In genomic region chr3:114649331-114649730, GRCh38 we compare ENCODE assay signal across 13 cellular contexts.
A peak's percentile ranks its signal among the peaks of the same experiment; 100 is the strongest.
DNase-seq lines count a peak whose midpoint lies in the region; ATAC-seq and TF ChIP-seq lines count a peak whose summit lies in the region.
"Had no signal": no experiment of that assay in that cellular context is flagged by ENCODE, and none has a peak within 500 bp of the region (broad histone marks: within the 10 kb centered on the region; RNA-seq: fewer than 3 reads in every experiment).

No MANE protein-coding gene starts in this region.

- H3K56ac ChIP-seq in IMR-90 (ENCODE audit: extremely low read depth, insufficient read depth, low read length) = no peak overlapping the region

- H3K23ac ChIP-seq in IMR-90 (ENCODE audit: low read depth, low read length) = no peak overlapping the region
- no peak overlapping the region for H3K23ac ChIP-seq in mesenchymal stem cell (ENCODE audit: low read length in 2 of 2)

- H4K20me1 ChIP-seq in IMR-90 (ENCODE audit: insufficient read depth, low read length) = no peaks in the 10 kb centered on the region
- H4K20me1 ChIP-seq in mammary epithelial cell (ENCODE audit: insufficient read depth, low read length) = no peaks in the 10 kb centered on the region

- H3K9me3 ChIP-seq in IMR-90 (ENCODE audit: control insufficient read depth, insufficient read depth, low read length) (no peaks in the 10 kb centered on the region), mammary epithelial cell (replicated peaks; ENCODE audit: insufficient read depth, low read length) (no peaks in the 10 kb centered on the region), mesenchymal stem cell (ENCODE audit: control insufficient read depth, low read length) (no peaks in the 10 kb centered on the region), esophagus muscularis mucosa (no peaks in the 10 kb centered on the region)
- H3K9me3 ChIP-seq: spleen had no signal

- peaks cover 10% of the 10 kb centered on the region for H3K4me1 Mint-ChIP-seq in activated CD4-positive, alpha-beta T cell treated with anti-CD3 and anti-CD28 coated beads for 36 hours

- H3K36me3 Mint-ChIP-seq in activated CD4-positive, alpha-beta T cell treated with anti-CD3 and anti-CD28 coated beads for 36 hours (ENCODE audit: low read depth) = peaks cover 10% of the 10 kb centered on the region

- no peaks in the 10 kb centered on the region for H3K36me3 ChIP-seq in IMR-90 (ENCODE audit: control insufficient read depth, insufficient read depth, low read length)
- no peaks in the 10 kb centered on the region for H3K36me3 ChIP-seq in mammary epithelial cell (ENCODE audit: insufficient read depth, low read length)
- H3K36me3 ChIP-seq in mesenchymal stem cell (ENCODE audit: control insufficient read depth in 1 of 2, insufficient read depth in 2 of 2, low read depth in 1 of 2, low read length in 2 of 2) = no peaks in the 10 kb centered on the region
- no peaks in the 10 kb centered on the region for H3K36me3 ChIP-seq in esophagus muscularis mucosa
- H3K36me3 ChIP-seq: adrenal gland, spleen had no signal

- no peaks in the 10 kb centered on the region for H3K9me3 Mint-ChIP-seq in activated CD4-positive, alpha-beta T cell treated with anti-CD3 and anti-CD28 coated beads for 36 hours (ENCODE audit: low read depth)

- H3K4me2 ChIP-seq in IMR-90 (ENCODE audit: low read depth, low read length) (no peak overlapping the region), mammary epithelial cell (ENCODE audit: insufficient read depth, low read depth, low read length) (peak overlapping the region; percentile 53), mesenchymal stem cell (ENCODE audit: low read length, poor library complexity, severe bottlenecking) (no peak overlapping the region)

- H3K27me3 ChIP-seq in IMR-90 (ENCODE audit: control insufficient read depth, insufficient read depth, low read length) (no peaks in the 10 kb centered on the region), mammary epithelial cell (ENCODE audit: insufficient read depth, low read length) (no peaks in the 10 kb centered on the region), mesenchymal stem cell (ENCODE audit: control insufficient read depth in 1 of 2, insufficient read depth in 1 of 2, low read length in 2 of 2) (no peaks in the 10 kb centered on the region), esophagus muscularis mucosa (no peaks in the 10 kb centered on the region)
- H3K27me3 ChIP-seq: adrenal gland, spleen had no signal

- TF ChIP-seq EP300 in esophagus muscularis mucosa (IDR thresholded peaks at IDR 0.05) = no peak

- no peak overlapping the region for H2AFZ ChIP-seq in IMR-90 (replicated peaks; ENCODE audit: low read length, poor library complexity)
- H2AFZ ChIP-seq in mammary epithelial cell (ENCODE audit: low read depth, low read length) = no peak overlapping the region
- no peak overlapping the region for H2AFZ ChIP-seq in mesenchymal stem cell (ENCODE audit: low read depth, low read length)

- H2BK5ac ChIP-seq in IMR-90 (ENCODE audit: low read depth, low read length, poor library complexity, severe bottlenecking) (no peak overlapping the region), mesenchymal stem cell (ENCODE audit: low read depth, low read length, poor library complexity, severe bottlenecking) (no peak overlapping the region)

- H3K4me3 ChIP-seq in IMR-90 (ENCODE audit: insufficient read depth, low read depth, low read length) (no peak overlapping the region), mammary epithelial cell (replicated peaks in 1 of 3; ENCODE audit: insufficient read depth in 1 of 3, low read depth in 2 of 3, low read length in 3 of 3) (no peak overlapping the region), mesenchymal stem cell (ENCODE audit: insufficient read depth in 1 of 2, low read depth in 1 of 2, low read length in 2 of 2) (no peak overlapping the region), esophagus muscularis mucosa (no peak overlapping the region)
- H3K4me3 ChIP-seq: adrenal gland, spleen had no signal

- CTCF ChIA-PET in IMR-90 (lab: Yijun Ruan, JAX) (no interaction called here), mammary epithelial cell (lab: Charles Lee; ENCODE audit: low non-redundant PET) (no interaction called here)
- CTCF ChIA-PET in activated CD4-positive, alpha-beta T cell treated with anti-CD3 and anti-CD28 coated beads for 36 hours (lab: Charles Lee) = no interaction called here

- no peak overlapping the region for H3K27ac Mint-ChIP-seq in activated CD4-positive, alpha-beta T cell treated with anti-CD3 and anti-CD28 coated beads for 36 hours

- H4K8ac ChIP-seq in IMR-90 (ENCODE audit: low read depth in 2 of 2, low read length in 2 of 2) = no peak overlapping the region
- H4K8ac ChIP-seq in mesenchymal stem cell (ENCODE audit: low read length) = no peak overlapping the region

- intact Hi-C loops in IMR-90 (cut with micrococcal nuclease) = no loop called here
- intact Hi-C loops in mammary epithelial cell (cut with micrococcal nuclease) = loop anchor here (10.0 kb wide), 1 partner anchor 105 kb away; no protein-coding TSS in a partner anchor
- intact Hi-C loops in activated CD4-positive, alpha-beta T cell treated with anti-CD3 and anti-CD28 coated beads for 36 hours (cut with DNase I, micrococcal nuclease) = no loop called here
- intact Hi-C loops in esophagus muscularis mucosa (cut with DNase I) = no loop called here

- dilution Hi-C loops in IMR-90 (cut with HindIII; ENCODE audit: low sequenced_read_pairs, unreplicated experiment) = no loop called here
- dilution Hi-C loops in mammary epithelial cell (cut with HindIII; ENCODE audit: low sequenced_read_pairs) = no loop called here

- H3K4me3 Mint-ChIP-seq in activated CD4-positive, alpha-beta T cell treated with anti-CD3 and anti-CD28 coated beads for 36 hours = no peak overlapping the region
- H3K4me3 Mint-ChIP-seq: naive B cell had no signal

- H2AK5ac ChIP-seq in IMR-90 (ENCODE audit: low read depth, low read length) (no peak overlapping the region), mesenchymal stem cell (ENCODE audit: low read length, severe bottlenecking) (no peak overlapping the region)

- H3K14ac ChIP-seq in IMR-90 (replicated peaks; ENCODE audit: low read depth, low read length) (no peak overlapping the region), mesenchymal stem cell (ENCODE audit: low read length in 2 of 2) (no peak overlapping the region)

- POLR2A ChIA-PET in IMR-90 (lab: Charles Lee; ENCODE audit: unreplicated experiment) = no interaction called here
- POLR2A ChIA-PET in activated CD4-positive, alpha-beta T cell treated with anti-CD3 and anti-CD28 coated beads for 36 hours (lab: Charles Lee) = no interaction called here

- in situ Hi-C loops in IMR-90 (cut with MboI; ENCODE audit: low sequenced_read_pairs) (no loop called here), mammary epithelial cell (cut with MboI; ENCODE audit: low sequenced_read_pairs in 2 of 2) (no loop called here)

- TF ChIP-seq CTCF in IMR-90 (conservative IDR thresholded peaks at IDR 0.05; ENCODE audit: low read depth, low read length) (no peak), mammary epithelial cell (conservative IDR thresholded peaks at IDR 0.05 in 1 of 2, IDR thresholded peaks at IDR 0.05 in 1 of 2; ENCODE audit: extremely low read depth in 1 of 2, insufficient read depth in 1 of 2, low read depth in 1 of 2, low read length in 2 of 2) (no peak), esophagus muscularis mucosa (IDR thresholded peaks at IDR 0.05) (no peak)

- BruUV-seq in IMR-90 (replicated peaks; lab: Mats Ljungman, UMichigan) (no TSS peak), mammary epithelial cell (replicated peaks; lab: Mats Ljungman, UMichigan) (no TSS peak)

- H4K91ac ChIP-seq in IMR-90 (ENCODE audit: insufficient read depth, low read depth, low read length) = no peak overlapping the region
- H4K91ac ChIP-seq in mesenchymal stem cell (ENCODE audit: low read length) = no peak overlapping the region

- H3K4me1 ChIP-seq in IMR-90 (ENCODE audit: control insufficient read depth, insufficient read depth, low read length) (peaks cover 2% of the 10 kb centered on the region; the same call in 1 of the 2 replicates), mammary epithelial cell (ENCODE audit: insufficient read depth, low read length) (peaks cover 29% of the 10 kb centered on the region), mesenchymal stem cell (ENCODE audit: control insufficient read depth, insufficient read depth, low read depth, low read length) (no peaks in the 10 kb centered on the region), esophagus muscularis mucosa (peaks cover 4 to 30% (median 26%) of the 10 kb centered on the region in 4 donors)

- no peak overlapping the region for H3K18ac ChIP-seq in IMR-90 (ENCODE audit: low read depth, low read length)
- no peak overlapping the region for H3K18ac ChIP-seq in mesenchymal stem cell (ENCODE audit: low read depth in 1 of 2, low read length in 2 of 2)

- H2AK9ac ChIP-seq in IMR-90 (replicated peaks; ENCODE audit: low read depth, low read length, poor library complexity) = no peak overlapping the region

- peak; percentile 89 for DNase-seq in ELR (ENCODE audit: low read depth)
- peak; percentile 54 for DNase-seq in IMR-90
- peak; percentile 85 for DNase-seq in mammary epithelial cell
- DNase-seq in mesenchymal stem cell = peak; percentile 26
- DNase-seq in occipital lobe (lab: John Stamatoyannopoulos, UW) = no peak
- no peak for DNase-seq in activated CD4-positive, alpha-beta T cell treated with anti-CD3 and anti-CD28 coated beads for 36 hours
- DNase-seq in esophagus muscularis mucosa (ENCODE audit: extremely low spot score) = no peak
- DNase-seq: adrenal gland; effector memory CD4-positive, alpha-beta T cell; naive B cell; NCI-H187; spleen had no signal

- H3K27ac ChIP-seq in IMR-90 (ENCODE audit: insufficient read depth, low read length) = no peak overlapping the region
- peak overlapping the region; percentile 95 for H3K27ac ChIP-seq in mammary epithelial cell (ENCODE audit: insufficient read depth, low read depth, low read length)
- peak overlapping the region; percentile 32 for H3K27ac ChIP-seq in mesenchymal stem cell (ENCODE audit: low read length, poor library complexity, severe bottlenecking)
- no peak overlapping the region for H3K27ac ChIP-seq in esophagus muscularis mucosa (replicated peaks in 1 of 4)
- H3K27ac ChIP-seq: spleen had no signal

- no peaks in the 10 kb centered on the region for H3K27me3 Mint-ChIP-seq in activated CD4-positive, alpha-beta T cell treated with anti-CD3 and anti-CD28 coated beads for 36 hours
- H3K27me3 Mint-ChIP-seq: naive B cell had no signal

- H2BK15ac ChIP-seq in IMR-90 (ENCODE audit: low read depth, low read length) = no peak overlapping the region
- no peak overlapping the region for H2BK15ac ChIP-seq in mesenchymal stem cell (ENCODE audit: low read depth, poor library complexity, severe bottlenecking)

- no peak overlapping the region for H3K4ac ChIP-seq in IMR-90 (ENCODE audit: low read depth, low read length)
- no peak overlapping the region for H3K4ac ChIP-seq in mesenchymal stem cell (ENCODE audit: low read depth in 1 of 2, low read length in 2 of 2)

- no peak for TF ChIP-seq RAD21 in IMR-90 (IDR thresholded peaks at IDR 0.05; ENCODE audit: low read length)

- no peak for TF ChIP-seq POLR2A in IMR-90 (IDR thresholded peaks at IDR 0.05; ENCODE audit: low read depth, low read length)
- no peak for TF ChIP-seq POLR2A in esophagus muscularis mucosa (IDR thresholded peaks at IDR 0.05; ENCODE audit: low read depth)

- no peaks in the 10 kb centered on the region for H3K79me1 ChIP-seq in IMR-90 (ENCODE audit: low read depth in 1 of 2, low read length in 2 of 2)
- no peaks in the 10 kb centered on the region for H3K79me1 ChIP-seq in mesenchymal stem cell (replicated peaks; ENCODE audit: low read length, poor library complexity, severe bottlenecking)

- no peaks in the 10 kb centered on the region for H3K79me2 ChIP-seq in mammary epithelial cell (ENCODE audit: insufficient read depth, low read length)

- H3K9ac ChIP-seq in IMR-90 (ENCODE audit: low read depth, low read length) (no peak overlapping the region), mammary epithelial cell (ENCODE audit: insufficient read depth, low read length) (no peak overlapping the region), mesenchymal stem cell (ENCODE audit: low read length) (no peak overlapping the region)

- H3K9me1 ChIP-seq in IMR-90 (ENCODE audit: insufficient read depth, low read length) = no peaks in the 10 kb centered on the region

- ATAC-seq in IMR-90 (ENCODE audit: low read depth) = no peak
- ATAC-seq in GM19395 (IDR thresholded peaks at IDR 0.05; ENCODE audit: unreplicated experiment) = no peak
- ATAC-seq in activated CD4-positive, alpha-beta T cell treated with anti-CD3 and anti-CD28 coated beads for 36 hours = no peak

- H2BK120ac ChIP-seq in IMR-90 (ENCODE audit: low read depth, low read length) (no peak overlapping the region; the same call in 1 of the 2 replicates), mesenchymal stem cell (ENCODE audit: low read depth, low read length) (no peak overlapping the region)

- no peak overlapping the region for H2BK20ac ChIP-seq in IMR-90 (ENCODE audit: low read depth, low read length)

- no peak overlapping the region for H4K5ac ChIP-seq in IMR-90 (ENCODE audit: low read depth, low read length)

- no peak overlapping the region for H2BK12ac ChIP-seq in mesenchymal stem cell (ENCODE audit: low read length in 2 of 2)

Comparison
In these comparisons a context has a peak if more than half of its experiments do, and no peak if none do; other contexts are left out.
1. DNase-seq: peak in ELR (single experiment), IMR-90 (single experiment), mammary epithelial cell (single experiment) and mesenchymal stem cell (single experiment); none in occipital lobe (single experiment), activated CD4-positive, alpha-beta T cell treated with anti-CD3 and anti-CD28 coated beads for 36 hours (single experiment) and esophagus muscularis mucosa (single experiment).
2. H3K27ac ChIP-seq: peak in mammary epithelial cell (single experiment) and mesenchymal stem cell (single experiment); none in IMR-90 (single experiment) and esophagus muscularis mucosa (0 of 4).